1 cellular context compared by ENCODE assay signal in genomic region chr16:23510154-23510914, GRCh38.
A peak's percentile ranks its signal among the peaks of the same experiment; 100 is the strongest.
TF ChIP-seq lines count a peak whose summit lies in the region.

A gene with protein sequence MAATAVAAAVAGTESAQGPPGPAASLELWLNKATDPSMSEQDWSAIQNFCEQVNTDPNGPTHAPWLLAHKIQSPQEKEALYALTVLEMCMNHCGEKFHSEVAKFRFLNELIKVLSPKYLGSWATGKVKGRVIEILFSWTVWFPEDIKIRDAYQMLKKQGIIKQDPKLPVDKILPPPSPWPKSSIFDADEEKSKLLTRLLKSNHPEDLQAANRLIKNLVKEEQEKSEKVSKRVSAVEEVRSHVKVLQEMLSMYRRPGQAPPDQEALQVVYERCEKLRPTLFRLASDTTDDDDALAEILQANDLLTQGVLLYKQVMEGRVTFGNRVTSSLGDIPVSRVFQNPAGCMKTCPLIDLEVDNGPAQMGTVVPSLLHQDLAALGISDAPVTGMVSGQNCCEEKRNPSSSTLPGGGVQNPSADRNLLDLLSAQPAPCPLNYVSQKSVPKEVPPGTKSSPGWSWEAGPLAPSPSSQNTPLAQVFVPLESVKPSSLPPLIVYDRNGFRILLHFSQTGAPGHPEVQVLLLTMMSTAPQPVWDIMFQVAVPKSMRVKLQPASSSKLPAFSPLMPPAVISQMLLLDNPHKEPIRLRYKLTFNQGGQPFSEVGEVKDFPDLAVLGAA (minus strand): TSS chr16:23510494. CDS start chr16:23510411, 83 bp downstream.

TF ChIP-seq in H1, 55 proteins besides CTCF, POLR2A, EP300 and RAD21:
- TF ChIP-seq, protein P1, sequence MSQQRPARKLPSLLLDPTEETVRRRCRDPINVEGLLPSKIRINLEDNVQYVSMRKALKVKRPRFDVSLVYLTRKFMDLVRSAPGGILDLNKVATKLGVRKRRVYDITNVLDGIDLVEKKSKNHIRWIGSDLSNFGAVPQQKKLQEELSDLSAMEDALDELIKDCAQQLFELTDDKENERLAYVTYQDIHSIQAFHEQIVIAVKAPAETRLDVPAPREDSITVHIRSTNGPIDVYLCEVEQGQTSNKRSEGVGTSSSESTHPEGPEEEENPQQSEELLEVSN (IDR thresholded peaks at IDR 0.05): peak; percentile 85
- TF ChIP-seq SIN3A (conservative IDR thresholded peaks at IDR 0.05 in 1 of 2, IDR thresholded peaks at IDR 0.05 in 1 of 2; ENCODE audit: low read depth in 1 of 2, low read length in 2 of 2): peak; percentile 60 to 84; a peak in 2 of 4 replicates
- no peak for TF ChIP-seq CHD1 (IDR thresholded peaks at IDR 0.05; ENCODE audit: low read depth, low read length)
- peak; percentile 86 for TF ChIP-seq YY1 (IDR thresholded peaks at IDR 0.05; ENCODE audit: low read depth, low read length)
- peak; percentile 81 for TF ChIP-seq PHF8 (conservative IDR thresholded peaks at IDR 0.05; ENCODE audit: low read depth, low read length)
- TF ChIP-seq ZNF274 (IDR thresholded peaks at IDR 0.05; ENCODE audit: borderline replicate concordance, extremely low read depth, low read length): no peak
- TF ChIP-seq, protein P2, sequence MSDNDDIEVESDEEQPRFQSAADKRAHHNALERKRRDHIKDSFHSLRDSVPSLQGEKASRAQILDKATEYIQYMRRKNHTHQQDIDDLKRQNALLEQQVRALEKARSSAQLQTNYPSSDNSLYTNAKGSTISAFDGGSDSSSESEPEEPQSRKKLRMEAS (IDR thresholded peaks at IDR 0.05): peak; percentile 79
- no peak for TF ChIP-seq CHD2 (IDR thresholded peaks at IDR 0.05; ENCODE audit: low read length)
- TF ChIP-seq GTF2F1 (IDR thresholded peaks at IDR 0.05; ENCODE audit: borderline replicate concordance, low read depth, low read length): peak; percentile 18; the same call in 1 of the 2 replicates
- TF ChIP-seq ATF3 (IDR thresholded peaks at IDR 0.05; ENCODE audit: insufficient read depth, low read depth, low read length): peak; percentile 72
- TF ChIP-seq TAF1 (IDR thresholded peaks at IDR 0.05; ENCODE audit: low read depth, low read length): peak; percentile 91
- TF ChIP-seq CREB1 (IDR thresholded peaks at IDR 0.05): peak; percentile 9; the same call in 1 of the 2 replicates
- TF ChIP-seq TBP (IDR thresholded peaks at IDR 0.05; ENCODE audit: low read depth, low read length): peak; percentile 81
- TF ChIP-seq KDM4A (IDR thresholded peaks at IDR 0.05; ENCODE audit: low read depth, low read length, severe bottlenecking): peak; percentile 65
- peak; percentile 95 for TF ChIP-seq POLR2AphosphoS5 (IDR thresholded peaks at IDR 0.05; ENCODE audit: low read depth, low read length)
- peak; percentile 94 for TF ChIP-seq USF2 (IDR thresholded peaks at IDR 0.05; ENCODE audit: low read length)
- peak; percentile 60; the same call in 1 of the 2 replicates for TF ChIP-seq SP1 (IDR thresholded peaks at IDR 0.05; ENCODE audit: low read depth, low read length)
- TF ChIP-seq SAP30 (IDR thresholded peaks at IDR 0.05; ENCODE audit: insufficient read depth, insufficient replicate concordance, low read length): no peak
- peak; percentile 94 for TF ChIP-seq TAF7 (optimal IDR thresholded peaks at IDR 0.05; ENCODE audit: borderline replicate concordance, low read depth, low read length)
- 0 out of 2 replicates have a peak, but pooled peaks have one; percentile 4 for TF ChIP-seq FOSL1 (IDR thresholded peaks at IDR 0.05; ENCODE audit: insufficient read depth, low read depth, low read length)
- no peak for TF ChIP-seq EGR1 (IDR thresholded peaks at IDR 0.05; ENCODE audit: borderline replicate concordance, low read depth, low read length)
- TF ChIP-seq SP4 (IDR thresholded peaks at IDR 0.05; ENCODE audit: low read length): peak; percentile 85
